Comparison of ENCODE assay signal across 7 cellular contexts in genomic region chr7:158502068-158502750, GRCh38.
"Had no signal": no experiment of that assay in that cellular context is flagged by ENCODE, and none has a peak within 500 bp of the region (broad histone marks: within the 10 kb centered on the region; RNA-seq: fewer than 3 reads in every experiment).

No MANE protein-coding gene starts in this region.

- H3K27me3 Mint-ChIP-seq: IgD-negative memory B cell had no signal

- H3K9ac ChIP-seq: GM23248 had no signal

- H3K4me3 ChIP-seq: GM23248 had no signal

- H3K27ac Mint-ChIP-seq: IgD-negative memory B cell had no signal

- H3K27ac ChIP-seq: GM23248 had no signal

- H2AFZ ChIP-seq: GM23248 had no signal

- FAIRE-seq: H54, HTR-8/SVneo had no signal

- H3K36me3 Mint-ChIP-seq: IgD-negative memory B cell had no signal

- H3K4me3 Mint-ChIP-seq: H9, IgD-negative memory B cell had no signal

- DNase-seq: GM23248, GOT3, H9, HCEC 1CT had no signal
